1 cellular context compared by ENCODE assay signal in genomic region chr5:116153687-116154174, GRCh38.
TF ChIP-seq lines count a peak whose summit lies in the region.

No MANE protein-coding gene starts in this region.

TF ChIP-seq in HEK293, 187 proteins besides CTCF, POLR2A, EP300 and RAD21 (continued from another document and continues in another):
- TF ChIP-seq ZSCAN18 (tag by site-specific recombination; IDR thresholded peaks at IDR 0.05), result no peak
- TF ChIP-seq, protein P1, sequence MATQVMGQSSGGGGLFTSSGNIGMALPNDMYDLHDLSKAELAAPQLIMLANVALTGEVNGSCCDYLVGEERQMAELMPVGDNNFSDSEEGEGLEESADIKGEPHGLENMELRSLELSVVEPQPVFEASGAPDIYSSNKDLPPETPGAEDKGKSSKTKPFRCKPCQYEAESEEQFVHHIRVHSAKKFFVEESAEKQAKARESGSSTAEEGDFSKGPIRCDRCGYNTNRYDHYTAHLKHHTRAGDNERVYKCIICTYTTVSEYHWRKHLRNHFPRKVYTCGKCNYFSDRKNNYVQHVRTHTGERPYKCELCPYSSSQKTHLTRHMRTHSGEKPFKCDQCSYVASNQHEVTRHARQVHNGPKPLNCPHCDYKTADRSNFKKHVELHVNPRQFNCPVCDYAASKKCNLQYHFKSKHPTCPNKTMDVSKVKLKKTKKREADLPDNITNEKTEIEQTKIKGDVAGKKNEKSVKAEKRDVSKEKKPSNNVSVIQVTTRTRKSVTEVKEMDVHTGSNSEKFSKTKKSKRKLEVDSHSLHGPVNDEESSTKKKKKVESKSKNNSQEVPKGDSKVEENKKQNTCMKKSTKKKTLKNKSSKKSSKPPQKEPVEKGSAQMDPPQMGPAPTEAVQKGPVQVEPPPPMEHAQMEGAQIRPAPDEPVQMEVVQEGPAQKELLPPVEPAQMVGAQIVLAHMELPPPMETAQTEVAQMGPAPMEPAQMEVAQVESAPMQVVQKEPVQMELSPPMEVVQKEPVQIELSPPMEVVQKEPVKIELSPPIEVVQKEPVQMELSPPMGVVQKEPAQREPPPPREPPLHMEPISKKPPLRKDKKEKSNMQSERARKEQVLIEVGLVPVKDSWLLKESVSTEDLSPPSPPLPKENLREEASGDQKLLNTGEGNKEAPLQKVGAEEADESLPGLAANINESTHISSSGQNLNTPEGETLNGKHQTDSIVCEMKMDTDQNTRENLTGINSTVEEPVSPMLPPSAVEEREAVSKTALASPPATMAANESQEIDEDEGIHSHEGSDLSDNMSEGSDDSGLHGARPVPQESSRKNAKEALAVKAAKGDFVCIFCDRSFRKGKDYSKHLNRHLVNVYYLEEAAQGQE (tag by site-specific recombination; IDR thresholded peaks at IDR 0.05), result no peak
- TF ChIP-seq ZNF660 (tag by site-specific recombination; IDR thresholded peaks at IDR 0.05), result no peak
- TF ChIP-seq ZNF214 (tag by site-specific recombination; IDR thresholded peaks at IDR 0.05; ENCODE audit: borderline replicate concordance), result no peak
- TF ChIP-seq ZNF18 (tag by site-specific recombination; IDR thresholded peaks at IDR 0.05), result peak; percentile 73; the same call in 1 of the 2 replicates
- no peak for TF ChIP-seq MYNN (tag by site-specific recombination; IDR thresholded peaks at IDR 0.05; ENCODE audit: borderline replicate concordance)
- no peak for TF ChIP-seq ZBTB21 (tag by site-specific recombination; IDR thresholded peaks at IDR 0.05)
- no peak for TF ChIP-seq ZNF202 (tag by site-specific recombination; IDR thresholded peaks at IDR 0.05; ENCODE audit: borderline replicate concordance)
- TF ChIP-seq ZNF701 (tag by site-specific recombination; IDR thresholded peaks at IDR 0.05), result no peak
- TF ChIP-seq, protein P2, sequence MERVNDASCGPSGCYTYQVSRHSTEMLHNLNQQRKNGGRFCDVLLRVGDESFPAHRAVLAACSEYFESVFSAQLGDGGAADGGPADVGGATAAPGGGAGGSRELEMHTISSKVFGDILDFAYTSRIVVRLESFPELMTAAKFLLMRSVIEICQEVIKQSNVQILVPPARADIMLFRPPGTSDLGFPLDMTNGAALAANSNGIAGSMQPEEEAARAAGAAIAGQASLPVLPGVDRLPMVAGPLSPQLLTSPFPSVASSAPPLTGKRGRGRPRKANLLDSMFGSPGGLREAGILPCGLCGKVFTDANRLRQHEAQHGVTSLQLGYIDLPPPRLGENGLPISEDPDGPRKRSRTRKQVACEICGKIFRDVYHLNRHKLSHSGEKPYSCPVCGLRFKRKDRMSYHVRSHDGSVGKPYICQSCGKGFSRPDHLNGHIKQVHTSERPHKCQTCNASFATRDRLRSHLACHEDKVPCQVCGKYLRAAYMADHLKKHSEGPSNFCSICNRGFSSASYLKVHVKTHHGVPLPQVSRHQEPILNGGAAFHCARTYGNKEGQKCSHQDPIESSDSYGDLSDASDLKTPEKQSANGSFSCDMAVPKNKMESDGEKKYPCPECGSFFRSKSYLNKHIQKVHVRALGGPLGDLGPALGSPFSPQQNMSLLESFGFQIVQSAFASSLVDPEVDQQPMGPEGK (tag by site-specific recombination; IDR thresholded peaks at IDR 0.05), result no peak
- TF ChIP-seq ZNF354C (tag by site-specific recombination; IDR thresholded peaks at IDR 0.05; ENCODE audit: borderline replicate concordance, low read depth), result no peak
- no peak for TF ChIP-seq KLF1 (tag by site-specific recombination; IDR thresholded peaks at IDR 0.05)
- TF ChIP-seq, protein P3, sequence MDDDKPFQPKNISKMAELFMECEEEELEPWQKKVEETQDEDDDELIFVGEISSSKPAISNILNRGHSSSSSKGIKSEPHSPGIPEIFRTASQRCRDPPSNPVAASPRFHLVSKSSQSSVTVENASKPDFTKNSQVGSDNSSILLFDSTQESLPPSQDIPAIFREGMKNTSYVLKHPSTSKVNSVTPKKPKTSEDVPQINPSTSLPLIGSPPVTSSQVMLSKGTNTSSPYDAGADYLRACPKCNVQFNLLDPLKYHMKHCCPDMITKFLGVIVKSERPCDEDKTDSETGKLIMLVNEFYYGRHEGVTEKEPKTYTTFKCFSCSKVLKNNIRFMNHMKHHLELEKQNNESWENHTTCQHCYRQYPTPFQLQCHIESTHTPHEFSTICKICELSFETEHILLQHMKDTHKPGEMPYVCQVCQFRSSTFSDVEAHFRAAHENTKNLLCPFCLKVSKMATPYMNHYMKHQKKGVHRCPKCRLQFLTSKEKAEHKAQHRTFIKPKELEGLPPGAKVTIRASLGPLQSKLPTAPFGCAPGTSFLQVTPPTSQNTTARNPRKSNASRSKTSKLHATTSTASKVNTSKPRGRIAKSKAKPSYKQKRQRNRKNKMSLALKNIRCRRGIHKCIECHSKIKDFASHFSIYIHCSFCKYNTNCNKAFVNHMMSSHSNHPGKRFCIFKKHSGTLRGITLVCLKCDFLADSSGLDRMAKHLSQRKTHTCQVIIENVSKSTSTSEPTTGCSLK (tag by site-specific recombination; IDR thresholded peaks at IDR 0.05), result no peak
- TF ChIP-seq ZNF777 (tag by site-specific recombination; IDR thresholded peaks at IDR 0.05; ENCODE audit: borderline replicate concordance), result no peak
- no peak for TF ChIP-seq ZBTB20 (tag by site-specific recombination; IDR thresholded peaks at IDR 0.05)
- TF ChIP-seq ZNF341 (tag by site-specific recombination; IDR thresholded peaks at IDR 0.05; ENCODE audit: low read depth), result no peak
- peak; percentile 74 for TF ChIP-seq TRIM28 (IDR thresholded peaks at IDR 0.05; ENCODE audit: borderline replicate concordance, low read length)
- TF ChIP-seq IKZF3 (tag by site-specific recombination; IDR thresholded peaks at IDR 0.05), result peak; percentile 62; the same call in 1 of the 2 replicates
- no peak for TF ChIP-seq ZNF585B (tag by site-specific recombination; IDR thresholded peaks at IDR 0.05)
- TF ChIP-seq ZBTB49 (tag by site-specific recombination; IDR thresholded peaks at IDR 0.05; ENCODE audit: low read depth), result 0 out of 2 replicates have a peak, but pooled peaks have one; percentile 19
- TF ChIP-seq ZNF747 (tag by site-specific recombination; IDR thresholded peaks at IDR 0.05), result no peak
- no peak for TF ChIP-seq ZNF529 (tag by site-specific recombination; IDR thresholded peaks at IDR 0.05; ENCODE audit: insufficient replicate concordance)
- no peak for TF ChIP-seq ZNF223 (tag by site-specific recombination; IDR thresholded peaks at IDR 0.05)
- TF ChIP-seq ZNF521 (tag by site-specific recombination; IDR thresholded peaks at IDR 0.05), result no peak
- no peak for TF ChIP-seq ZNF16 (tag by site-specific recombination; IDR thresholded peaks at IDR 0.05; ENCODE audit: low read depth)
- no peak for TF ChIP-seq BCL11B (tag by site-specific recombination; IDR thresholded peaks at IDR 0.05; ENCODE audit: low read depth)
- TF ChIP-seq, protein P4, sequence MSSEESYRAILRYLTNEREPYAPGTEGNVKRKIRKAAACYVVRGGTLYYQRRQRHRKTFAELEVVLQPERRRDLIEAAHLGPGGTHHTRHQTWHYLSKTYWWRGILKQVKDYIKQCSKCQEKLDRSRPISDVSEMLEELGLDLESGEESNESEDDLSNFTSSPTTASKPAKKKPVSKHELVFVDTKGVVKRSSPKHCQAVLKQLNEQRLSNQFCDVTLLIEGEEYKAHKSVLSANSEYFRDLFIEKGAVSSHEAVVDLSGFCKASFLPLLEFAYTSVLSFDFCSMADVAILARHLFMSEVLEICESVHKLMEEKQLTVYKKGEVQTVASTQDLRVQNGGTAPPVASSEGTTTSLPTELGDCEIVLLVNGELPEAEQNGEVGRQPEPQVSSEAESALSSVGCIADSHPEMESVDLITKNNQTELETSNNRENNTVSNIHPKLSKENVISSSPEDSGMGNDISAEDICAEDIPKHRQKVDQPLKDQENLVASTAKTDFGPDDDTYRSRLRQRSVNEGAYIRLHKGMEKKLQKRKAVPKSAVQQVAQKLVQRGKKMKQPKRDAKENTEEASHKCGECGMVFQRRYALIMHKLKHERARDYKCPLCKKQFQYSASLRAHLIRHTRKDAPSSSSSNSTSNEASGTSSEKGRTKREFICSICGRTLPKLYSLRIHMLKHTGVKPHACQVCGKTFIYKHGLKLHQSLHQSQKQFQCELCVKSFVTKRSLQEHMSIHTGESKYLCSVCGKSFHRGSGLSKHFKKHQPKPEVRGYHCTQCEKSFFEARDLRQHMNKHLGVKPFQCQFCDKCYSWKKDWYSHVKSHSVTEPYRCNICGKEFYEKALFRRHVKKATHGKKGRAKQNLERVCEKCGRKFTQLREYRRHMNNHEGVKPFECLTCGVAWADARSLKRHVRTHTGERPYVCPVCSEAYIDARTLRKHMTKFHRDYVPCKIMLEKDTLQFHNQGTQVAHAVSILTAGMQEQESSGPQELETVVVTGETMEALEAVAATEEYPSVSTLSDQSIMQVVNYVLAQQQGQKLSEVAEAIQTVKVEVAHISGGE (tag by site-specific recombination; conservative IDR thresholded peaks at IDR 0.05; ENCODE audit: low read depth), result no peak
- peak; percentile 15; the same call in 1 of the 2 replicates for TF ChIP-seq ZIC2 (tag by site-specific recombination; IDR thresholded peaks at IDR 0.05)
- no peak for TF ChIP-seq SALL2 (tag by site-specific recombination; IDR thresholded peaks at IDR 0.05; ENCODE audit: borderline replicate concordance)
- no peak for TF ChIP-seq ZNF140 (tag by site-specific recombination; IDR thresholded peaks at IDR 0.05)
- TF ChIP-seq ZXDB (tag by site-specific recombination; IDR thresholded peaks at IDR 0.05), result peak; percentile 75
- peak; percentile 96 for TF ChIP-seq ZNF843 (tag by site-specific recombination; IDR thresholded peaks at IDR 0.05)
- no peak for TF ChIP-seq ZNF404 (tag by site-specific recombination; IDR thresholded peaks at IDR 0.05)
- no peak for TF ChIP-seq ZNF23 (tag by site-specific recombination; IDR thresholded peaks at IDR 0.05; ENCODE audit: borderline replicate concordance)
- no peak for TF ChIP-seq GLI4 (tag by site-specific recombination; IDR thresholded peaks at IDR 0.05)
- TF ChIP-seq ZNF544 (tag by site-specific recombination; IDR thresholded peaks at IDR 0.05), result no peak
- TF ChIP-seq PRDM10 (tag by site-specific recombination; IDR thresholded peaks at IDR 0.05), result no peak
